Comparison of ENCODE assay signal across 28 cellular contexts in the genomic region with DNA sequence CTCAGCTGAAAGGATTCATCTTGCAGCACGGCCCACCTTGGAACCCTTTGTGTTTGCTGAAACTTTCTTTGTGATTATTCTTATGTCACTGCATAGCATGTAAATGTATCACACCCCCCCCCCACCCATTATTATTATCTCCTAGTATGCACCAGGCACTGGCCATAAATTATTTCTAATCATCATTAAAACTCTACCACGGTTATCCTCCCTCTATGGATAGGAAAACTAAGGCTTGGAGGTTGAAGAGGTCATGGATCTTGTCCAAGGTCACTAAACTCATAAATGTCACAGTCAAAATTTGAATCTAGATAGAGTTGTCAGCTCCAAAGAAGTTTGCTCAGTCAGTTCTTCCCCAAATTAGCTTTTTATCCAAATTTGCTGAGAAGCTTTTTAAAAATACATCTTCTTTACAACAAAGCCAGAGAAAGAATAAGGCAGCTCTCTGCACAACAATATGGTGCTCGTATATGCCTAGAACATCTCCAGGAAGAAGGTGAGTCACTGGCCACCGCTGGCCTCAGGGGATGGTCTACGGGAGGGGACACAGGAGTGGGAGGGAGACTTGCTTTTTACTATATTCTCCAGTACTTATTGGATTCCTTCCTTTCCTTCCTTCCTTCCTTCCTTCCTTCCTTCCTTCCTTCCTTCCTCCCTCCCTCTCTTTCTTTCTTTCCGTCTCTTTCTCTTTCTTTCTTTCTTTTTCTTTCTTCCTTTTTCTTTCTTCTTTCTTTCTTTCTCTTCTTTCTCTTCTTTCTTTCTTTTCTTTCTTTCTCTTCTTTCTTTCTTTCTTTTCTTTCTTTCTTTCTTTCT.
DNase-seq lines count a peak whose midpoint lies in the region; ATAC-seq, FAIRE-seq and TF ChIP-seq lines count a peak whose summit lies in the region.
"Had no signal": no experiment of that assay in that cellular context is flagged by ENCODE, and none has a peak within 500 bp of the region (broad histone marks: within the 10 kb centered on the region; RNA-seq: fewer than 3 reads in every experiment).

No MANE protein-coding gene starts in this region.

- H3K9me3 ChIP-seq in cardiac muscle cell (ENCODE audit: low read depth) (no peaks in the 10 kb centered on the region), endothelial cell of umbilical vein (replicated peaks; ENCODE audit: control insufficient read depth, insufficient read depth, low read length) (no peaks in the 10 kb centered on the region)
- H3K9me3 ChIP-seq: BLaER1, SK-N-SH had no signal

- POLR2A ChIA-PET in endothelial cell of umbilical vein (lab: Charles Lee): interaction anchor here (0.7 kb wide), 1 partner anchor 99 kb away, joined by 3 read pairs; no protein-coding TSS in a partner anchor

- CTCF ChIA-PET in endothelial cell of umbilical vein (lab: Charles Lee): interaction anchor here (0.7 kb wide), 1 partner anchor 48 kb away, joined by 4 read pairs; no protein-coding TSS in a partner anchor

- FAIRE-seq in endothelial cell of umbilical vein (lab: Jason Lieb, UNC) (peak; percentile 72), urothelium cell line (lab: Jason Lieb, UNC) (no peak)
- FAIRE-seq: GM12892, GM18507 had no signal

- no peaks in the 10 kb centered on the region for H3K79me2 ChIP-seq in endothelial cell of umbilical vein (ENCODE audit: control insufficient read depth, insufficient read depth, low read length)

- no peaks in the 10 kb centered on the region for H3K27me3 ChIP-seq in cardiac muscle cell
- peaks cover 0 to 17% of the 10 kb centered on the region in 2 experiments for H3K27me3 ChIP-seq in endothelial cell of umbilical vein (ENCODE audit: control insufficient read depth in 2 of 2, insufficient read depth in 2 of 2, low read length in 2 of 2)
- H3K27me3 ChIP-seq: BLaER1 had no signal

- BruUV-seq in endothelial cell of umbilical vein (replicated peaks; lab: Mats Ljungman, UMichigan): no TSS peak

- H3K4me2 ChIP-seq in endothelial cell of umbilical vein (ENCODE audit: insufficient read depth, low read length): no peak overlapping the region
- H3K4me2 ChIP-seq: BLaER1, SK-N-SH had no signal

- no peak for ATAC-seq in GM19328 (IDR thresholded peaks at IDR 0.05; ENCODE audit: unreplicated experiment)

- no peaks in the 10 kb centered on the region for H3K9me1 ChIP-seq in endothelial cell of umbilical vein (replicated peaks; ENCODE audit: control insufficient read depth, extremely low read depth, insufficient read depth, low read length)

- TF ChIP-seq POLR2A in endothelial cell of umbilical vein (IDR thresholded peaks at IDR 0.05; ENCODE audit: low read depth, low read length): no peak

- H3K36me3 ChIP-seq in cardiac muscle cell (no peaks in the 10 kb centered on the region), endothelial cell of umbilical vein (ENCODE audit: control insufficient read depth in 2 of 2, extremely low read depth in 1 of 2, insufficient read depth in 2 of 2, low read length in 2 of 2) (no peaks in the 10 kb centered on the region)
- H3K36me3 ChIP-seq: BLaER1 had no signal

- intact Hi-C loops in cardiac septum (cut with DNase I): no loop called here
- intact Hi-C loops in endothelial cell of umbilical vein (cut with micrococcal nuclease): no loop called here

- H3K4me1 ChIP-seq in cardiac muscle cell (ENCODE audit: low read depth): peaks cover 27% of the 10 kb centered on the region
- H3K4me1 ChIP-seq in endothelial cell of umbilical vein (ENCODE audit: control insufficient read depth, extremely low read depth, insufficient read depth, low read length): no peaks in the 10 kb centered on the region

- DNase-seq in cardiac muscle cell (ENCODE audit: low read depth in 1 of 2, low spot score in 1 of 2) (no peak), cardiac septum (ENCODE audit: low spot score) (no peak), T1000 (lab: John Stamatoyannopoulos, UW) (peak; percentile 12), endothelial cell of umbilical vein (ENCODE audit: low read depth, low spot score) (no peak), urothelium cell line (ENCODE audit: low spot score) (peak; percentile 29), coronary artery (ENCODE audit: low spot score) (no peak), germinal center (ENCODE audit: low spot score) (no peak)
- DNase-seq: 8988T; CD4-positive, alpha-beta memory T cell; DMS153; H7; IMR-90; Karpas-422; MM.1S; NCI-H1092 treated with DMSO at 0.1 percent for 48 hours; NCI-H146; NCI-H2107; NCI-H2227 treated with DMSO at 0.1 percent for 48 hours; NCI-H510A treated with DMSO at 0.1 percent for 48 hours; NCI-H774; OCI-M1; RPMI8226; SHP77 treated with DMSO at 0.1 percent for 48 hours had no signal

- dilution Hi-C loops in endothelial cell of umbilical vein (cut with MboI; ENCODE audit: extremely low pct_ligation_motif_present, low sequenced_read_pairs): no loop called here

- H3K4me3 ChIP-seq in cardiac muscle cell: no peak overlapping the region
- H3K4me3 ChIP-seq in endothelial cell of umbilical vein (replicated peaks in 1 of 3; ENCODE audit: insufficient read depth in 1 of 3, low read depth in 1 of 3, low read length in 3 of 3): no peak overlapping the region
- H3K4me3 ChIP-seq in coronary artery: no peak overlapping the region
- H3K4me3 ChIP-seq: BLaER1 had no signal

- H2AFZ ChIP-seq in endothelial cell of umbilical vein (ENCODE audit: low read depth, low read length): no peak overlapping the region

- peak overlapping the region; percentile 75 for H3K27ac ChIP-seq in cardiac muscle cell
- no peak overlapping the region for H3K27ac ChIP-seq in endothelial cell of umbilical vein (ENCODE audit: insufficient read depth, low read depth, low read length)
- H3K27ac ChIP-seq in coronary artery: no peak overlapping the region
- H3K27ac ChIP-seq: BLaER1 had no signal

- no peak overlapping the region for H3K9ac ChIP-seq in endothelial cell of umbilical vein (replicated peaks; ENCODE audit: extremely low read depth, insufficient read depth, low read length)
- H3K9ac ChIP-seq: BLaER1, SK-N-SH had no signal

- TF ChIP-seq CTCF in cardiac muscle cell (IDR thresholded peaks at IDR 0.05; ENCODE audit: low read depth, low read length): no peak
- TF ChIP-seq CTCF in endothelial cell of umbilical vein (IDR thresholded peaks at IDR 0.05; ENCODE audit: extremely low read depth in 1 of 2, insufficient read depth in 1 of 2, low read depth in 1 of 2, low read length in 2 of 2): no peak
- no peak for TF ChIP-seq CTCF in coronary artery (IDR thresholded peaks at IDR 0.05)

- H4K20me1 ChIP-seq in endothelial cell of umbilical vein (replicated peaks; ENCODE audit: control insufficient read depth, extremely low read depth, insufficient read depth, low read length): no peaks in the 10 kb centered on the region
- H4K20me1 ChIP-seq: BLaER1 had no signal

TF ChIP-seq in endothelial cell of umbilical vein, 7 proteins besides CTCF, POLR2A, EP300 and RAD21:
- TF ChIP-seq POLR2AphosphoS5 (IDR thresholded peaks at IDR 0.05; ENCODE audit: insufficient read depth, low read depth, low read length): no peak
- TF ChIP-seq JUN (IDR thresholded peaks at IDR 0.05; ENCODE audit: borderline replicate concordance, insufficient read depth, insufficient read length, low read depth): peak; percentile 3
- TF ChIP-seq, protein P1, sequence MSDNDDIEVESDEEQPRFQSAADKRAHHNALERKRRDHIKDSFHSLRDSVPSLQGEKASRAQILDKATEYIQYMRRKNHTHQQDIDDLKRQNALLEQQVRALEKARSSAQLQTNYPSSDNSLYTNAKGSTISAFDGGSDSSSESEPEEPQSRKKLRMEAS (IDR thresholded peaks at IDR 0.05; ENCODE audit: insufficient read depth, insufficient read length): no peak
- no peak for TF ChIP-seq GATA2 (IDR thresholded peaks at IDR 0.05; ENCODE audit: insufficient read depth, insufficient read length, low read depth, low read length)
- peak; percentile 56 for TF ChIP-seq FOS (IDR thresholded peaks at IDR 0.05; ENCODE audit: borderline replicate concordance, insufficient read depth, low read length)

Comparison
In these comparisons a context has a peak if more than half of its experiments do, and no peak if none do; other contexts are left out.
1. DNase-seq: peak in T1000 (single experiment) and urothelium cell line (single experiment); none in cardiac muscle cell (0 of 2), cardiac septum (single experiment), endothelial cell of umbilical vein (single experiment), coronary artery (single experiment) and germinal center (single experiment).